In genomic region chr14:44898547-44898946, GRCh38 we compare ENCODE assay signal across 8 cellular contexts.
DNase-seq lines count a peak whose midpoint lies in the region; ATAC-seq and TF ChIP-seq lines count a peak whose summit lies in the region.

No MANE protein-coding gene starts in this region.

- peaks cover 0 to 28% of the 10 kb centered on the region in 2 donors for H3K4me1 ChIP-seq in right atrium auricular region

- no peak for ATAC-seq in activated CD8-positive, alpha-beta T cell treated with anti-CD3 and anti-CD28 coated beads, Interleukin-2, amount 10 ng/mL, durations not matched to agents 7 days and 5 days
- no peak for ATAC-seq in stimulated activated memory B cell treated with anti-CD40 and anti-IgM and Interleukin-4, amounts not matched to agents 10 μg/mL and 1 μg/mL and 100 μg/mL, for 72 hours

- peak overlapping the region; percentile 100 for H3K27ac ChIP-seq in right atrium auricular region
- H3K27ac ChIP-seq in RWPE1: no peak overlapping the region

- POLR2A ChIA-PET in activated CD8-positive, alpha-beta T cell treated with anti-CD3 and anti-CD28 coated beads, Interleukin-2, amount 10 ng/mL, durations not matched to agents 7 days and 5 days (lab: Charles Lee): interaction anchor here (2.3 to 2.9 kb wide), 2 partner anchors 63 to 354 kb away, joined by 10 to 23 read pairs; partner anchors contain the start of genes KLHL28, MIS18BP1 and TOGARAM1
- POLR2A ChIA-PET in RWPE1 (lab: Yijun Ruan, JAX; ENCODE audit: low non-redundant PET): no interaction called here

- no peaks in the 10 kb centered on the region for H3K9me3 Mint-ChIP-seq in activated CD8-positive, alpha-beta T cell treated with anti-CD3 and anti-CD28 coated beads, Interleukin-2, amount 10 ng/mL, durations not matched to agents 7 days and 5 days (ENCODE audit: insufficient read depth)
- H3K9me3 Mint-ChIP-seq in stimulated activated memory B cell treated with anti-CD40 and anti-IgM and Interleukin-4, amounts not matched to agents 10 μg/mL and 1 μg/mL and 100 μg/mL, for 72 hours: no peaks in the 10 kb centered on the region

- CTCF ChIA-PET in activated CD8-positive, alpha-beta T cell treated with anti-CD3 and anti-CD28 coated beads, Interleukin-2, amount 10 ng/mL, durations not matched to agents 7 days and 5 days (lab: Charles Lee): no interaction called here
- CTCF ChIA-PET in RWPE1 (lab: Yijun Ruan, JAX): no interaction called here

- peak overlapping the region; percentile 89 for H3K4me3 Mint-ChIP-seq in activated CD8-positive, alpha-beta T cell treated with anti-CD3 and anti-CD28 coated beads, Interleukin-2, amount 10 ng/mL, durations not matched to agents 7 days and 5 days
- H3K4me3 Mint-ChIP-seq in stimulated activated memory B cell treated with anti-CD40 and anti-IgM and Interleukin-4, amounts not matched to agents 10 μg/mL and 1 μg/mL and 100 μg/mL, for 72 hours: peak overlapping the region; percentile 95

- H3K4me3 ChIP-seq in right atrium auricular region: peak overlapping the region; percentile 91 to 96

- no peaks in the 10 kb centered on the region for H3K27me3 ChIP-seq in right atrium auricular region

- peaks cover 22% of the 10 kb centered on the region for H3K4me1 Mint-ChIP-seq in activated CD8-positive, alpha-beta T cell treated with anti-CD3 and anti-CD28 coated beads, Interleukin-2, amount 10 ng/mL, durations not matched to agents 7 days and 5 days (ENCODE audit: low read depth)
- H3K4me1 Mint-ChIP-seq in stimulated activated memory B cell treated with anti-CD40 and anti-IgM and Interleukin-4, amounts not matched to agents 10 μg/mL and 1 μg/mL and 100 μg/mL, for 72 hours: peaks cover 15% of the 10 kb centered on the region

- no peak for TF ChIP-seq CTCF in right atrium auricular region (IDR thresholded peaks at IDR 0.05)
- no peak for TF ChIP-seq CTCF in RWPE1 (conservative IDR thresholded peaks at IDR 0.05; ENCODE audit: low read depth)

- DNase-seq in NCI-H510A treated with DMSO at 0.1 percent for 48 hours (lab: John Stamatoyannopoulos, UW): peak; percentile 24
- no peak for DNase-seq in NCI-H510A (lab: John Stamatoyannopoulos, UW)
- no peak for DNase-seq in activated CD8-positive, alpha-beta T cell treated with anti-CD3 and anti-CD28 coated beads, Interleukin-2, amount 10 ng/mL, durations not matched to agents 7 days and 5 days
- no peak for DNase-seq in right atrium auricular region (ENCODE audit: low spot score)
- DNase-seq in RWPE1 (ENCODE audit: low spot score): no peak
- no peak for DNase-seq in NOMO-1 (lab: John Stamatoyannopoulos, UW; ENCODE audit: unreplicated experiment in 2 of 2)
- DNase-seq in T1000 (lab: John Stamatoyannopoulos, UW): no peak

- H3K36me3 ChIP-seq in right atrium auricular region: no peaks in the 10 kb centered on the region

- no peaks in the 10 kb centered on the region for H3K27me3 Mint-ChIP-seq in activated CD8-positive, alpha-beta T cell treated with anti-CD3 and anti-CD28 coated beads, Interleukin-2, amount 10 ng/mL, durations not matched to agents 7 days and 5 days (ENCODE audit: low read depth)
- H3K27me3 Mint-ChIP-seq in stimulated activated memory B cell treated with anti-CD40 and anti-IgM and Interleukin-4, amounts not matched to agents 10 μg/mL and 1 μg/mL and 100 μg/mL, for 72 hours: no peaks in the 10 kb centered on the region

- peaks cover 5% of the 10 kb centered on the region for H3K36me3 Mint-ChIP-seq in activated CD8-positive, alpha-beta T cell treated with anti-CD3 and anti-CD28 coated beads, Interleukin-2, amount 10 ng/mL, durations not matched to agents 7 days and 5 days (ENCODE audit: low read depth)
- H3K36me3 Mint-ChIP-seq in stimulated activated memory B cell treated with anti-CD40 and anti-IgM and Interleukin-4, amounts not matched to agents 10 μg/mL and 1 μg/mL and 100 μg/mL, for 72 hours: no peaks in the 10 kb centered on the region

- no peaks in the 10 kb centered on the region for H3K9me3 ChIP-seq in right atrium auricular region

- H3K27ac Mint-ChIP-seq in activated CD8-positive, alpha-beta T cell treated with anti-CD3 and anti-CD28 coated beads, Interleukin-2, amount 10 ng/mL, durations not matched to agents 7 days and 5 days: no peak overlapping the region
- H3K27ac Mint-ChIP-seq in stimulated activated memory B cell treated with anti-CD40 and anti-IgM and Interleukin-4, amounts not matched to agents 10 μg/mL and 1 μg/mL and 100 μg/mL, for 72 hours: peak overlapping the region; percentile 90
